8 cellular contexts compared by ENCODE assay signal in the genomic region with DNA sequence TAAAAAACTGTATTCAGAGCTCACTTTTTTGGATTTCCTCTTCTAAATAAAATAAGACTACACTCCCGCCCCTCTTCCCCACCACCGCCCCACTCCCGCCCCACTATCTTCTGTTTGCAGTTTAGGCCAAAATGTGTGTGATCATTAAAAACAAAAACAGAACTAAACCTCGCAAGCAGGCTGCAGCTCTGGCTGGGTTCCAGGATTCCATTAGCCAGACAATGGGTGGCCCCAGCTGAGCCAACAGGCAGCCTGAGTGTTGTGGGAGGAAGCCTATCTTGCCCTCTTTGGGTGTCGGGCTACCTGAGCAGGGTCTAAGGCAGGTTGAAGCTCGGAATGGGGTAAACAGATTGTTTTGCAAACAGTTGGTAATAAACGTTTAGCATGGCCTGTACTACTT.
A peak's percentile ranks its signal among the peaks of the same experiment; 100 is the strongest.
DNase-seq lines count a peak whose midpoint lies in the region; ATAC-seq and TF ChIP-seq lines count a peak whose summit lies in the region.

No MANE protein-coding gene starts in this region.

- ATAC-seq in HG02981 (IDR thresholded peaks at IDR 0.05; ENCODE audit: unreplicated experiment): no peak
- ATAC-seq in HG02840 (IDR thresholded peaks at IDR 0.05; ENCODE audit: low FRiP score, unreplicated experiment): no peak
- no peak for ATAC-seq in HG03469 (IDR thresholded peaks at IDR 0.05; ENCODE audit: unreplicated experiment)

- H3K4me3 ChIP-seq in choroid plexus epithelial cell (ENCODE audit: low read depth, low read length): no peak overlapping the region

- DNase-seq in GM03348 (ENCODE audit: low spot score) (peak; percentile 36), NCI-H2196 treated with DMSO at 0.1 percent for 48 hours (lab: John Stamatoyannopoulos, UW; ENCODE audit: unreplicated experiment) (peak; percentile 47), choroid plexus epithelial cell (ENCODE audit: low read depth) (peak; percentile 83), midbrain (lab: John Stamatoyannopoulos, UW) (peak; percentile 40)
- DNase-seq in stimulated activated naive CD4-positive, alpha-beta T cell (lab: John Stamatoyannopoulos, UW): no peak

- no peak for TF ChIP-seq CTCF in choroid plexus epithelial cell (conservative IDR thresholded peaks at IDR 0.05; ENCODE audit: low read depth, low read length)

Comparison
In these comparisons a context has a peak if more than half of its experiments do, and no peak if none do; other contexts are left out.
1. DNase-seq: peak in GM03348 (single experiment), NCI-H2196 treated with DMSO at 0.1 percent for 48 hours (single experiment), choroid plexus epithelial cell (single experiment) and midbrain (single experiment); none in stimulated activated naive CD4-positive, alpha-beta T cell (0 of 6).